18 cellular contexts compared by ENCODE assay signal in genomic region chrX:153580700-153581386, GRCh38. TPM values are rescaled to one million over a fixed set of nuclear protein-coding genes. Genes with fewer than 3 reads are reported as not detected.
DNase-seq lines count a peak whose midpoint lies in the region; ATAC-seq, FAIRE-seq and TF ChIP-seq lines count a peak whose summit lies in the region.
"Had no signal": no experiment of that assay in that cellular context is flagged by ENCODE, and none has a peak within 500 bp of the region (broad histone marks: within the 10 kb centered on the region; RNA-seq: fewer than 3 reads in every experiment).

No MANE protein-coding gene starts in this region.

- H3K4me1 ChIP-seq in mammary epithelial cell (ENCODE audit: insufficient read depth, low read length): no peaks in the 10 kb centered on the region
- peaks cover 0 to 4% of the 10 kb centered on the region in 2 experiments; a peak in 3 of 5 replicates for H3K4me1 ChIP-seq in K562 (replicated peaks in 1 of 2; ENCODE audit: control insufficient read depth in 2 of 2, insufficient read depth in 2 of 2, low read length in 2 of 2)
- no peaks in the 10 kb centered on the region for H3K4me1 ChIP-seq in smooth muscle cell (ENCODE audit: low read depth)

- no peaks in the 10 kb centered on the region for H3K27me3 Mint-ChIP-seq in MCF 10A (ENCODE audit: insufficient read depth, unreplicated experiment)

- in situ Hi-C loops in mammary epithelial cell (cut with MboI; ENCODE audit: low sequenced_read_pairs in 2 of 2): no loop called here
- in situ Hi-C loops in K562 (cut with MboI): no loop called here

- H4K20me1 ChIP-seq in mammary epithelial cell (ENCODE audit: insufficient read depth, low read length): no peaks in the 10 kb centered on the region
- H4K20me1 ChIP-seq in K562 (replicated peaks; ENCODE audit: control insufficient read depth, insufficient read depth, low read length): 0 out of 2 replicates have a peak, but pooled peaks cover 3% of the 10 kb centered on the region
- no peaks in the 10 kb centered on the region for H4K20me1 ChIP-seq in smooth muscle cell (ENCODE audit: low read depth)

- TF ChIP-seq POLR2A in K562 (conservative IDR thresholded peaks at IDR 0.05): no peak

- no peak overlapping the region for H3K9ac ChIP-seq in mammary epithelial cell (ENCODE audit: insufficient read depth, low read length)
- H3K9ac ChIP-seq in K562 (ENCODE audit: insufficient read depth in 1 of 2, low read depth in 2 of 2, low read length in 2 of 2): no peak overlapping the region
- H3K9ac ChIP-seq in smooth muscle cell (ENCODE audit: low read depth): no peak overlapping the region

- H3K79me2 ChIP-seq in mammary epithelial cell (ENCODE audit: insufficient read depth, low read length) (no peaks in the 10 kb centered on the region), K562 (ENCODE audit: control insufficient read depth, insufficient read depth, low read length) (no peaks in the 10 kb centered on the region), smooth muscle cell (ENCODE audit: low read depth) (no peaks in the 10 kb centered on the region)

- H3K4me2 ChIP-seq in mammary epithelial cell (ENCODE audit: insufficient read depth, low read depth, low read length) (no peak overlapping the region), K562 (ENCODE audit: insufficient read depth, low read length) (no peak overlapping the region), smooth muscle cell (no peak overlapping the region)

- FAIRE-seq in K562 (lab: Jason Lieb, UNC): peak; percentile 32
- FAIRE-seq: endometrium, GM18507 had no signal

- H3K4me3 ChIP-seq in mammary epithelial cell (replicated peaks in 1 of 3; ENCODE audit: insufficient read depth in 1 of 3, low read depth in 2 of 3, low read length in 3 of 3) (no peak overlapping the region), K562 (no peak overlapping the region), smooth muscle cell (no peak overlapping the region)
- H3K4me3 ChIP-seq: left lung had no signal

- intact Hi-C loops in MCF 10A (cut with micrococcal nuclease): no loop called here
- intact Hi-C loops in mammary epithelial cell (cut with micrococcal nuclease): no loop called here
- intact Hi-C loops in K562 (cut with micrococcal nuclease): loop anchor here (2.0 kb wide), 1 partner anchor 70 kb away; no protein-coding TSS in a partner anchor

- WGBS in mammary epithelial cell (ENCODE audit: low coverage, missing lambda C conversion rate): 88% methylated on average over 12 of the region's 14 CpGs
- WGBS in K562 (ENCODE audit: insufficient coverage, low coverage, missing lambda C conversion rate): 9% methylated on average over 12 of the region's 14 CpGs
- 79% methylated on average over 14 of the region's 14 CpGs for WGBS in smooth muscle cell (ENCODE audit: low lambda C conversion rate)

- H3F3A ChIP-seq in smooth muscle cell (ENCODE audit: low read depth): no peaks in the 10 kb centered on the region

- TF ChIP-seq RAD21 in Ishikawa (IDR thresholded peaks at IDR 0.05; ENCODE audit: low read depth): peak; percentile 26; the same call in 1 of the 2 replicates
- TF ChIP-seq RAD21 in K562 (CRISPR knock-in tag; conservative IDR thresholded peaks at IDR 0.05 in 1 of 2, IDR thresholded peaks at IDR 0.05 in 1 of 2): peak; percentile 26 to 44

- BruUV-seq in MCF 10A (replicated peaks; lab: Mats Ljungman, UMichigan): no TSS peak
- BruUV-seq in mammary epithelial cell (replicated peaks; lab: Mats Ljungman, UMichigan): no TSS peak
- BruUV-seq in K562 (replicated peaks; lab: Mats Ljungman, UMichigan): no TSS peak

- H3K36me3 ChIP-seq in mammary epithelial cell (ENCODE audit: insufficient read depth, low read length): no peaks in the 10 kb centered on the region
- no peaks in the 10 kb centered on the region for H3K36me3 ChIP-seq in K562 (ENCODE audit: control insufficient read depth, insufficient read depth, low read length)
- H3K36me3 ChIP-seq in smooth muscle cell (ENCODE audit: low read depth): no peaks in the 10 kb centered on the region
- H3K36me3 ChIP-seq: left lung had no signal

- TF ChIP-seq EP300 in Ishikawa (IDR thresholded peaks at IDR 0.05; ENCODE audit: borderline replicate concordance) (no peak), K562 (IDR thresholded peaks at IDR 0.05; ENCODE audit: low read length) (no peak)

- no peak overlapping the region for H2AFZ ChIP-seq in mammary epithelial cell (ENCODE audit: low read depth, low read length)
- H2AFZ ChIP-seq in K562 (ENCODE audit: low read depth, low read length): no peak overlapping the region
- H2AFZ ChIP-seq in smooth muscle cell (ENCODE audit: low read depth): no peak overlapping the region

- CTCF ChIA-PET in MCF 10A (lab: Yijun Ruan, JAX): no interaction called here
- CTCF ChIA-PET in mammary epithelial cell (lab: Charles Lee; ENCODE audit: low non-redundant PET): no interaction called here
- CTCF ChIA-PET in K562 (lab: Yijun Ruan, JAX; ENCODE audit: low intra/inter-chr PET ratio): interaction anchor here (1.0 kb wide), 1 partner anchor 127 kb away, joined by 5 read pairs; no protein-coding TSS in a partner anchor

- peak; percentile 20 for DNase-seq in MCF 10A (ENCODE audit: unreplicated experiment)
- DNase-seq in mammary epithelial cell: no peak
- peak; percentile 52 to 64 (median 63) for DNase-seq in K562 (ENCODE audit: extremely low read depth in 1 of 4, low spot score in 3 of 4)
- no peak for DNase-seq in smooth muscle cell (lab: John Stamatoyannopoulos, UW; ENCODE audit: unreplicated experiment)
- no peak for DNase-seq in NCI-H2107 (lab: John Stamatoyannopoulos, UW)
- no peak for DNase-seq in omental fat pad (ENCODE audit: low spot score)
- no peak for DNase-seq in mucosa of gallbladder (ENCODE audit: low spot score)
- DNase-seq: activated CD4-positive, alpha-beta T cell treated with anti-CD3 and anti-CD28 coated beads for 48 hours; left lung; natural killer cell; NCI-H2029; stimulated activated naive CD8-positive, alpha-beta T cell treated with anti-CD3 and anti-CD28 coated beads, Interleukin-15, Interleukin-2, amounts not matched to agents 100 U/mL and 50 U/mL, for 24 hours had no signal

- H3K36me3 Mint-ChIP-seq in MCF 10A (ENCODE audit: insufficient read depth, unreplicated experiment): no peaks in the 10 kb centered on the region
- H3K36me3 Mint-ChIP-seq: brain, natural killer cell had no signal

- POLR2A ChIA-PET in MCF 10A (lab: Yijun Ruan, JAX): no interaction called here
- POLR2A ChIA-PET in K562 (lab: Yijun Ruan, JAX): no interaction called here

- H3K4me3 Mint-ChIP-seq in MCF 10A (ENCODE audit: unreplicated experiment): no peak overlapping the region
- H3K4me3 Mint-ChIP-seq: brain, natural killer cell had no signal

- H3K9me3 Mint-ChIP-seq in MCF 10A (ENCODE audit: unreplicated experiment): peaks cover 8% of the 10 kb centered on the region
- H3K9me3 Mint-ChIP-seq: activated T-helper 2 cell treated with anti-CD3 and anti-CD28 coated beads, Interferon-gamma antibody, Interleukin-2, Interleukin-4, amounts not matched to agents 10 μg/mL and 5 μg/mL and 100 μg/mL, durations not matched to agents 14 hours and 24 hours and 36 hours; natural killer cell had no signal

- H3K27ac ChIP-seq in mammary epithelial cell (ENCODE audit: insufficient read depth, low read depth, low read length) (no peak overlapping the region), K562 (ENCODE audit: extremely low read depth, low read depth, low read length) (no peak overlapping the region), smooth muscle cell (ENCODE audit: low read depth) (no peak overlapping the region)
- H3K27ac ChIP-seq: left lung had no signal

- no peak overlapping the region for H3K27ac Mint-ChIP-seq in MCF 10A (ENCODE audit: low read depth, unreplicated experiment)
- H3K27ac Mint-ChIP-seq: activated T-helper 2 cell treated with anti-CD3 and anti-CD28 coated beads, Interferon-gamma antibody, Interleukin-2, Interleukin-4, amounts not matched to agents 10 μg/mL and 5 μg/mL and 100 μg/mL, durations not matched to agents 14 hours and 24 hours and 36 hours; brain; natural killer cell had no signal

- no peaks in the 10 kb centered on the region for H3K9me1 ChIP-seq in K562 (ENCODE audit: control insufficient read depth, insufficient read depth, low read length)

- dilution Hi-C loops in mammary epithelial cell (cut with HindIII; ENCODE audit: low sequenced_read_pairs): no loop called here

- ATAC-seq in K562: peak; percentile 77
- ATAC-seq in omental fat pad (ENCODE audit: low FRiP score): no peak
- ATAC-seq: left lung; natural killer cell; right cardiac atrium; stimulated activated naive CD8-positive, alpha-beta T cell treated with anti-CD3 and anti-CD28 coated beads, Interleukin-15, Interleukin-2, amounts not matched to agents 100 U/mL and 50 U/mL, for 24 hours had no signal

- H3K9me3 ChIP-seq in mammary epithelial cell (replicated peaks; ENCODE audit: insufficient read depth, low read length) (no peaks in the 10 kb centered on the region), K562 (replicated peaks; ENCODE audit: control insufficient read depth, insufficient read depth, low read depth, low read length) (no peaks in the 10 kb centered on the region), smooth muscle cell (replicated peaks; ENCODE audit: low read depth) (no peaks in the 10 kb centered on the region)
- H3K9me3 ChIP-seq: left lung had no signal

- no peaks in the 10 kb centered on the region for H3K27me3 ChIP-seq in mammary epithelial cell (ENCODE audit: insufficient read depth, low read length)
- peaks cover 4 to 23% of the 10 kb centered on the region in 2 experiments; a peak in 4 of 5 replicates for H3K27me3 ChIP-seq in K562 (ENCODE audit: control insufficient read depth in 2 of 2, insufficient read depth in 2 of 2, low read length in 2 of 2)
- H3K27me3 ChIP-seq in smooth muscle cell (ENCODE audit: low read depth): no peaks in the 10 kb centered on the region
- H3K27me3 ChIP-seq: left lung had no signal

- no peaks in the 10 kb centered on the region for H3K4me1 Mint-ChIP-seq in MCF 10A (ENCODE audit: insufficient read depth, unreplicated experiment)

- TF ChIP-seq CTCF in MCF 10A (IDR thresholded peaks at IDR 0.05; ENCODE audit: unreplicated experiment) (peak; percentile 21), mammary epithelial cell (conservative IDR thresholded peaks at IDR 0.05 in 1 of 2, IDR thresholded peaks at IDR 0.05 in 1 of 2; ENCODE audit: extremely low read depth in 1 of 2, insufficient read depth in 1 of 2, low read depth in 1 of 2, low read length in 2 of 2) (no peak), K562 (IDR thresholded peaks at IDR 0.05 in 2 of 3, conservative IDR thresholded peaks at IDR 0.05 in 1 of 3; ENCODE audit: insufficient read depth in 2 of 3, low read depth in 1 of 3, low read length in 3 of 3) (peak; percentile 62 to 68 (median 64); a peak in 5 of 6 replicates), smooth muscle cell (IDR thresholded peaks at IDR 0.05; ENCODE audit: borderline replicate concordance, insufficient read depth, poor library complexity, severe bottlenecking) (peak; percentile 20), omental fat pad (IDR thresholded peaks at IDR 0.05) (no peak)

RNA-seq across cellular contexts. Expression of gene CCNQ, which starts 18.1 kb away (rescaled TPM):
- total RNA-seq in MCF 10A (2022) (20.9 and 21.7 TPM in 2 replicates), mammary epithelial cell (10 to 100 TPM; 25.9 to 27.3 TPM), K562 (2014; rRNA removed) (53.8 and 59.5 TPM in 2 replicates), K562 (2014; rRNA removed; fragmentation: Illumina TruSeq; extraction: Trizol) (11.6 and 12.8 TPM in 2 replicates), K562 (2015; rRNA removed; fragmentation: Illumina TruSeq; extraction: Trizol) (27.0 and 30.0 TPM in 2 replicates), K562 (2021) (25.3 and 28.5 TPM in 2 replicates), smooth muscle cell (9.4 and 17.9 TPM in 2 replicates), omental fat pad (10 to 100 TPM; 26.0 to 42.6 (median 31.0) TPM), mucosa of gallbladder (14.9 TPM)
- polyA plus RNA-seq in mammary epithelial cell (43.3 TPM), K562 (2011; rRNA removed) (25.3 and 32.9 TPM in 2 replicates), K562 (2014; fragmentation: Illumina TruSeq; extraction: Trizol) (18.0 and 18.2 TPM in 2 replicates), K562 (2014; fragmentation: Nextera tagmentation; extraction: Ambion mirVana) (1 to 10 TPM in 1 of 2 experiments, under 1 TPM in 1; 0.92 to 1.6 TPM), K562 (2014; rRNA removed) (35.9 and 47.3 TPM in 2 replicates), smooth muscle cell (23.0 and 27.3 TPM in 2 replicates)
- polyA minus RNA-seq in mammary epithelial cell: 51.8 TPM
- total RNA-seq in K562 (2011; cell fraction: chromatin; rRNA removed; ENCODE audit: low replicate concordance): 9.4 and 14.9 TPM in 2 replicates
- 13.5 and 17.1 TPM in 2 replicates for total RNA-seq in K562 (2011; cell fraction: nucleolus; rRNA removed)
- 12.1 and 14.7 TPM in 2 replicates for total RNA-seq in K562 (2011; cell fraction: nucleoplasm; rRNA removed)
- 46.4 and 64.2 TPM in 2 replicates for polyA plus RNA-seq in K562 (2011; cell fraction: cytosol; rRNA removed)
- polyA plus RNA-seq in K562 (2011; cell fraction: nucleus; rRNA removed): 20.0 and 22.0 TPM in 2 replicates
- polyA plus RNA-seq in K562 (2012): 19.7 and 27.3 TPM in 2 replicates
- 10.7 and 11.7 TPM in 2 replicates for polyA minus RNA-seq in K562 (2011; rRNA and poly(A)+ RNA removed)
- polyA minus RNA-seq in K562 (2011; cell fraction: cytosol; rRNA and poly(A)+ RNA removed): 12.9 and 16.4 TPM in 2 replicates
- 4.2 and 6.2 TPM in 2 replicates for polyA minus RNA-seq in K562 (2011; cell fraction: nucleus; rRNA and poly(A)+ RNA removed)

Comparison
In these comparisons a context has a peak if more than half of its experiments do, and no peak if none do; other contexts are left out.
1. DNase-seq: peak in MCF 10A (single experiment) and K562 (4 of 4); none in mammary epithelial cell (single experiment), smooth muscle cell (single experiment), NCI-H2107 (single experiment), omental fat pad (single experiment) and mucosa of gallbladder (single experiment).
2. CTCF ChIP-seq: peak in MCF 10A (single experiment), K562 (3 of 3) and smooth muscle cell (single experiment); none in mammary epithelial cell (0 of 2) and omental fat pad (0 of 3).